Comparison of ENCODE assay signal across 9 cellular contexts in genomic region chr9:19551124-19551929, GRCh38.
A peak's percentile ranks its signal among the peaks of the same experiment; 100 is the strongest.
DNase-seq lines count a peak whose midpoint lies in the region; ATAC-seq lines count a peak whose summit lies in the region.
"Had no signal": no experiment of that assay in that cellular context is flagged by ENCODE, and none has a peak within 500 bp of the region (broad histone marks: within the 10 kb centered on the region; RNA-seq: fewer than 3 reads in every experiment).

No MANE protein-coding gene starts in this region.

- intact Hi-C loops in aorta (cut with DNase I), result no loop called here

- H3K4me1 ChIP-seq in muscle layer of duodenum (ENCODE audit: control insufficient read depth in 1 of 2, insufficient read depth in 2 of 2, low read length in 2 of 2) (peaks cover 0 to 7% of the 10 kb centered on the region in 2 donors), aorta (ENCODE audit: control insufficient read depth in 1 of 2, insufficient read depth in 2 of 2, low read length in 2 of 2) (peaks cover 0 to 2% of the 10 kb centered on the region in 2 donors)

- H3K4me3 ChIP-seq in muscle layer of duodenum (ENCODE audit: low read depth in 1 of 2, low read length in 2 of 2) (peak overlapping the region; percentile 51 to 54), aorta (ENCODE audit: low read length in 2 of 2) (no peak overlapping the region)

- H3K27ac ChIP-seq in muscle layer of duodenum (ENCODE audit: low read length) (no peak overlapping the region), aorta (ENCODE audit: low read depth in 1 of 2, low read length in 2 of 2) (no peak overlapping the region)

- peaks cover 0 to 3% of the 10 kb centered on the region in 2 donors for H3K9me3 ChIP-seq in muscle layer of duodenum (ENCODE audit: control insufficient read depth in 1 of 2, low read length in 2 of 2)
- peaks cover 3% of the 10 kb centered on the region for H3K9me3 ChIP-seq in aorta (ENCODE audit: control insufficient read depth, low read length)

- WGBS in aorta, 2 donors, result 14% methylated on average over 8 of the region's 8 CpGs

- no peaks in the 10 kb centered on the region for H3K27me3 ChIP-seq in muscle layer of duodenum (ENCODE audit: low read depth, low read length)
- H3K27me3 ChIP-seq in aorta (ENCODE audit: control insufficient read depth in 1 of 2, insufficient read depth in 2 of 2, low read length in 1 of 2), result no peaks in the 10 kb centered on the region

- DNase-seq in NCI-H446 (lab: John Stamatoyannopoulos, UW), result peak; percentile 75 to 76
- no peak for DNase-seq in stimulated activated naive CD8-positive, alpha-beta T cell treated with anti-CD3 and anti-CD28 coated beads, Interleukin-15, Interleukin-2, amounts not matched to agents 100 U/mL and 50 U/mL, for 24 hours
- no peak for DNase-seq in AG20443 (ENCODE audit: low spot score)
- DNase-seq in aorta, result no peak
- no peak for DNase-seq in NCI-H524 treated with DMSO at 0.1 percent for 48 hours (lab: John Stamatoyannopoulos, UW)
- DNase-seq: activated naive CD4-positive, alpha-beta T cell treated with anti-CD3 and anti-CD28 coated beads for 36 hours had no signal

- H3K36me3 ChIP-seq in muscle layer of duodenum (ENCODE audit: control insufficient read depth in 1 of 2, insufficient read depth in 2 of 2, low read length in 2 of 2), result no peaks in the 10 kb centered on the region
- H3K36me3 ChIP-seq in aorta (ENCODE audit: control insufficient read depth in 1 of 2, insufficient read depth in 2 of 2, low read length in 1 of 2), result no peaks in the 10 kb centered on the region

- peak; percentile 82 for ATAC-seq in GM18498 (IDR thresholded peaks at IDR 0.05; ENCODE audit: unreplicated experiment)
- ATAC-seq in GM21825 (IDR thresholded peaks at IDR 0.05; ENCODE audit: unreplicated experiment), result peak; percentile 59
- no peak for ATAC-seq in stimulated activated naive CD8-positive, alpha-beta T cell treated with anti-CD3 and anti-CD28 coated beads, Interleukin-15, Interleukin-2, amounts not matched to agents 100 U/mL and 50 U/mL, for 24 hours
- ATAC-seq in aorta (ENCODE audit: low FRiP score), result no peak

Comparison
In these comparisons a context has a peak if more than half of its experiments do, and no peak if none do; other contexts are left out.
1. ATAC-seq: peak in GM18498 (single experiment) and GM21825 (single experiment); none in stimulated activated naive CD8-positive, alpha-beta T cell treated with anti-CD3 and anti-CD28 coated beads, Interleukin-15, Interleukin-2, amounts not matched to agents 100 U/mL and 50 U/mL, for 24 hours (single experiment) and aorta (single experiment).
2. DNase-seq: peak in NCI-H446 (2 of 2); none in stimulated activated naive CD8-positive, alpha-beta T cell treated with anti-CD3 and anti-CD28 coated beads, Interleukin-15, Interleukin-2, amounts not matched to agents 100 U/mL and 50 U/mL, for 24 hours (single experiment), AG20443 (single experiment), aorta (0 of 2) and NCI-H524 treated with DMSO at 0.1 percent for 48 hours (single experiment).
3. H3K4me3 ChIP-seq: peak in muscle layer of duodenum (2 of 2); none in aorta (0 of 2).